ENCODE assay signal across 18 cellular contexts in genomic region chr9:29208670-29209069, GRCh38. TPM values are rescaled to one million over a fixed set of nuclear protein-coding genes. Genes with fewer than 3 reads are reported as not detected.
DNase-seq lines count a peak whose midpoint lies in the region.
"Had no signal": no experiment of that assay in that cellular context is flagged by ENCODE, and none has a peak within 500 bp of the region (broad histone marks: within the 10 kb centered on the region; RNA-seq: fewer than 3 reads in every experiment).

No MANE protein-coding gene starts in this region.

- H3K4me1 ChIP-seq in endocrine pancreas (ENCODE audit: control insufficient read depth, insufficient read depth, low read length) (peaks cover 30% of the 10 kb centered on the region), trophoblast cell (ENCODE audit: control insufficient read depth in 1 of 2, insufficient read depth in 2 of 2, low read length in 2 of 2) (peaks cover 2 to 4% of the 10 kb centered on the region in 2 experiments)
- H3K4me1 ChIP-seq: parathyroid adenoma, SJCRH30 had no signal

- DNase-seq in KBM-7: peak; percentile 23
- peak; percentile 21 for DNase-seq in NCI-H524 treated with DMSO at 0.1 percent for 48 hours (lab: John Stamatoyannopoulos, UW)
- DNase-seq in renal cortical epithelial cell (ENCODE audit: low read depth): peak; percentile 29
- no peak for DNase-seq in trophoblast cell
- DNase-seq in retina: no peak
- DNase-seq in NCI-H510A treated with DMSO at 0.1 percent for 48 hours (lab: John Stamatoyannopoulos, UW): no peak
- DNase-seq: activated CD4-positive, alpha-beta T cell treated with anti-CD3 and anti-CD28 coated beads, Interleukin-2, amount 50 U/mL, for 48 hours; CD8-positive, alpha-beta T cell; GF-D8; heart left ventricle; kidney; NCI-H1436 treated with DMSO at 0.1 percent for 48 hours; NK-92 treated with Interleukin-12 subunit alpha and Interleukin-12 subunit beta, amount 100 ng/mL, for 24 hours had no signal

- H3K79me2 ChIP-seq in trophoblast cell (ENCODE audit: control insufficient read depth, insufficient read depth, low read length, poor library complexity): no peaks in the 10 kb centered on the region
- H3K79me2 ChIP-seq: parathyroid adenoma had no signal

- H3K23ac ChIP-seq in trophoblast cell (ENCODE audit: low read length): no peak overlapping the region

- H3K9me3 ChIP-seq in endocrine pancreas (ENCODE audit: control insufficient read depth, low read length) (no peaks in the 10 kb centered on the region), trophoblast cell (ENCODE audit: insufficient read depth, low read depth, low read length) (no peaks in the 10 kb centered on the region)
- H3K9me3 ChIP-seq: heart left ventricle, SJCRH30 had no signal

- in situ Hi-C loops in KBM-7 (cut with MboI; ENCODE audit: low pct_unique_long_range_greater_than_20kb, low sequenced_read_pairs): loop anchor here (25.0 kb wide), 1 partner anchor 421 kb away; no protein-coding TSS in a partner anchor

- H3K4me3 ChIP-seq in endocrine pancreas (ENCODE audit: control insufficient read depth, insufficient read depth, low read length): peak overlapping the region; percentile 91
- H3K4me3 ChIP-seq in trophoblast cell (ENCODE audit: low read depth, low read length): no peak overlapping the region
- H3K4me3 ChIP-seq: heart left ventricle, SJCRH30 had no signal

- H3K27ac ChIP-seq in trophoblast cell (ENCODE audit: low read depth, low read length): no peak overlapping the region
- H3K27ac ChIP-seq: heart left ventricle, parathyroid adenoma, SJCRH30 had no signal

- no peak overlapping the region for H2AFZ ChIP-seq in trophoblast cell (ENCODE audit: insufficient read depth, low read length, poor library complexity)
- H2AFZ ChIP-seq: parathyroid adenoma had no signal

- H3K4ac ChIP-seq in trophoblast cell (ENCODE audit: low read depth, low read length): no peak overlapping the region

- H3K9ac ChIP-seq in endocrine pancreas (ENCODE audit: control insufficient read depth, insufficient read depth, low read length) (no peak overlapping the region), trophoblast cell (ENCODE audit: low read length) (no peak overlapping the region)
- H3K9ac ChIP-seq: parathyroid adenoma had no signal

- no peak overlapping the region for H3K4me2 ChIP-seq in trophoblast cell (ENCODE audit: low read length)

- no peak overlapping the region for H3K14ac ChIP-seq in trophoblast cell (ENCODE audit: low read length)

- no peak overlapping the region for H4K12ac ChIP-seq in trophoblast cell (ENCODE audit: low read depth, low read length)

- no peaks in the 10 kb centered on the region for H3K79me1 ChIP-seq in trophoblast cell (ENCODE audit: low read length)

- H3K18ac ChIP-seq in trophoblast cell (ENCODE audit: low read length): no peak overlapping the region

- no peak overlapping the region for H4K8ac ChIP-seq in trophoblast cell (ENCODE audit: low read depth, low read length)

- no peak overlapping the region for H2BK12ac ChIP-seq in trophoblast cell (ENCODE audit: low read length)

- no peak overlapping the region for H4K91ac ChIP-seq in trophoblast cell (ENCODE audit: low read depth, low read length)

- no peak overlapping the region for H2BK5ac ChIP-seq in trophoblast cell (ENCODE audit: low read depth, low read length, poor library complexity)

- H2BK120ac ChIP-seq in trophoblast cell (ENCODE audit: insufficient read depth, low read length, poor library complexity): no peak overlapping the region

- H3K36me3 ChIP-seq in endocrine pancreas (ENCODE audit: control insufficient read depth, insufficient read depth, low read length): no peaks in the 10 kb centered on the region
- H3K36me3 ChIP-seq in trophoblast cell (ENCODE audit: control insufficient read depth in 1 of 2, insufficient read depth in 2 of 2, low read length in 2 of 2): no peaks in the 10 kb centered on the region
- H3K36me3 ChIP-seq: heart left ventricle, SJCRH30 had no signal

- no peak overlapping the region for H2AK5ac ChIP-seq in trophoblast cell (ENCODE audit: low read length)

- H3K27me3 ChIP-seq in endocrine pancreas (ENCODE audit: control insufficient read depth, insufficient read depth, low read length) (no peaks in the 10 kb centered on the region), trophoblast cell (ENCODE audit: insufficient read depth, low read length) (peaks cover 8% of the 10 kb centered on the region)
- H3K27me3 ChIP-seq: SJCRH30 had no signal

RNA-seq across cellular contexts. Expression of gene LINGO2, which starts 4.7 kb away (rescaled TPM):
- total RNA-seq in renal cortical epithelial cell: 0.05 and 1.0 TPM in 2 replicates
- polyA plus RNA-seq in trophoblast cell (2013): 0.83 and 0.88 TPM in 2 replicates
- total RNA-seq: CD8-positive, alpha-beta T cell; endothelial cell of umbilical vein; heart left ventricle had no signal
- polyA plus RNA-seq: IgD-negative memory B cell had no signal

Comparison
In these comparisons a context has a peak if more than half of its experiments do, and no peak if none do; other contexts are left out.
1. DNase-seq: peak in KBM-7 (single experiment), NCI-H524 treated with DMSO at 0.1 percent for 48 hours (single experiment) and renal cortical epithelial cell (single experiment); none in trophoblast cell (0 of 2), retina (single experiment) and NCI-H510A treated with DMSO at 0.1 percent for 48 hours (single experiment).